In genomic region chr1:159913451-159914192, GRCh38 we compare ENCODE assay signal across 1 cellular context.
TF ChIP-seq lines count a peak whose summit lies in the region.

No MANE protein-coding gene starts in this region.

TF ChIP-seq in IMR-90, 13 proteins besides CTCF, POLR2A, EP300 and RAD21:
- no peak for TF ChIP-seq NFE2L2 (IDR thresholded peaks at IDR 0.05; ENCODE audit: low read depth, low read length)
- TF ChIP-seq MAFK (IDR thresholded peaks at IDR 0.05; ENCODE audit: low read depth, low read length) = no peak
- TF ChIP-seq, protein P1, sequence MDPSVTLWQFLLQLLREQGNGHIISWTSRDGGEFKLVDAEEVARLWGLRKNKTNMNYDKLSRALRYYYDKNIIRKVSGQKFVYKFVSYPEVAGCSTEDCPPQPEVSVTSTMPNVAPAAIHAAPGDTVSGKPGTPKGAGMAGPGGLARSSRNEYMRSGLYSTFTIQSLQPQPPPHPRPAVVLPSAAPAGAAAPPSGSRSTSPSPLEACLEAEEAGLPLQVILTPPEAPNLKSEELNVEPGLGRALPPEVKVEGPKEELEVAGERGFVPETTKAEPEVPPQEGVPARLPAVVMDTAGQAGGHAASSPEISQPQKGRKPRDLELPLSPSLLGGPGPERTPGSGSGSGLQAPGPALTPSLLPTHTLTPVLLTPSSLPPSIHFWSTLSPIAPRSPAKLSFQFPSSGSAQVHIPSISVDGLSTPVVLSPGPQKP (IDR thresholded peaks at IDR 0.05; ENCODE audit: borderline replicate concordance, low read depth, low read length) = no peak
- TF ChIP-seq RFX5 (IDR thresholded peaks at IDR 0.05; ENCODE audit: low read depth, low read length) = no peak
- no peak for TF ChIP-seq BHLHE40 (IDR thresholded peaks at IDR 0.05; ENCODE audit: low read depth, low read length)
- no peak for TF ChIP-seq CHD1 (IDR thresholded peaks at IDR 0.05; ENCODE audit: low read depth, low read length)
- TF ChIP-seq MXI1 (IDR thresholded peaks at IDR 0.05; ENCODE audit: borderline replicate concordance, low read depth, low read length) = no peak
- no peak for TF ChIP-seq CEBPB (IDR thresholded peaks at IDR 0.05; ENCODE audit: low read depth, low read length)
- TF ChIP-seq FOS (IDR thresholded peaks at IDR 0.05; ENCODE audit: low read depth, low read length) = no peak
- no peak for TF ChIP-seq MAZ (IDR thresholded peaks at IDR 0.05; ENCODE audit: borderline replicate concordance, low read depth, low read length)
- no peak for TF ChIP-seq USF2 (IDR thresholded peaks at IDR 0.05; ENCODE audit: low read depth, low read length)
- no peak for TF ChIP-seq RCOR1 (IDR thresholded peaks at IDR 0.05; ENCODE audit: insufficient replicate concordance, low read length)
- no peak for TF ChIP-seq SMC3 (IDR thresholded peaks at IDR 0.05; ENCODE audit: low read depth, low read length)
